ENCODE assay signal across 27 cellular contexts in genomic region chr7:40500209-40500608, GRCh38.
"Had no signal": no experiment of that assay in that cellular context is flagged by ENCODE, and none has a peak within 500 bp of the region (broad histone marks: within the 10 kb centered on the region; RNA-seq: fewer than 3 reads in every experiment).

No MANE protein-coding gene starts in this region.

- H3K27me3 Mint-ChIP-seq: activated CD4-positive, alpha-beta T cell treated with anti-CD3 and anti-CD28 coated beads for 36 hours; activated CD8-positive, alpha-beta memory T cell treated with anti-CD3 and anti-CD28 coated beads, Interleukin-2, amount 10 ng/mL, durations not matched to agents 7 days and 5 days; central memory CD8-positive, alpha-beta T cell; stimulated activated naive CD8-positive, alpha-beta T cell treated with anti-CD3 and anti-CD28 coated beads, Interleukin-15, Interleukin-2, amounts not matched to agents 100 ng/mL and 50 ng/mL, for 24 hours had no signal

- H3K4me3 ChIP-seq: esophagus muscularis mucosa, gastrocnemius medialis, skin epidermis, thyroid gland, upper lobe of left lung, vagina had no signal

- H3K27ac Mint-ChIP-seq: activated CD4-positive, alpha-beta T cell treated with anti-CD3 and anti-CD28 coated beads for 36 hours; activated CD8-positive, alpha-beta memory T cell treated with anti-CD3 and anti-CD28 coated beads, Interleukin-2, amount 10 ng/mL, durations not matched to agents 7 days and 5 days; activated CD8-positive, alpha-beta T cell treated with anti-CD3 and anti-CD28 coated beads, Interleukin-2, amount 10 ng/mL, durations not matched to agents 7 days and 5 days; activated naive CD4-positive, alpha-beta T cell treated with anti-CD3 and anti-CD28 coated beads, Interleukin-2, amount 50 U/mL, for 72 hours; activated T-helper 2 cell treated with anti-CD3 and anti-CD28 coated beads, Interferon-gamma antibody, Interleukin-2, Interleukin-4, amounts not matched to agents 10 μg/mL and 5 μg/mL and 100 μg/mL, durations not matched to agents 14 hours and 24 hours and 36 hours; stimulated activated naive CD8-positive, alpha-beta T cell treated with anti-CD3 and anti-CD28 coated beads, Interleukin-15, Interleukin-2, amounts not matched to agents 100 ng/mL and 50 ng/mL, for 24 hours had no signal

- FAIRE-seq: bronchial epithelial cell, colon had no signal

- H3K27me3 ChIP-seq: esophagus muscularis mucosa, gastrocnemius medialis, thyroid gland, upper lobe of left lung, vagina had no signal

- H3K9me3 ChIP-seq: esophagus muscularis mucosa, gastrocnemius medialis, thyroid gland, upper lobe of left lung, vagina had no signal

- H3K36me3 Mint-ChIP-seq: activated CD8-positive, alpha-beta memory T cell treated with anti-CD3 and anti-CD28 coated beads, Interleukin-2, amount 10 ng/mL, durations not matched to agents 7 days and 5 days; activated naive CD4-positive, alpha-beta T cell treated with anti-CD3 and anti-CD28 coated beads, Interleukin-2, amount 50 U/mL, for 72 hours; naive B cell had no signal

- H3K9me3 Mint-ChIP-seq: activated naive CD4-positive, alpha-beta T cell treated with anti-CD3 and anti-CD28 coated beads, Interleukin-2, amount 50 U/mL, for 72 hours; activated T-helper 2 cell treated with anti-CD3 and anti-CD28 coated beads, Interferon-gamma antibody, Interleukin-2, Interleukin-4, amounts not matched to agents 10 μg/mL and 5 μg/mL and 100 μg/mL, durations not matched to agents 14 hours and 24 hours and 36 hours; stimulated activated naive CD8-positive, alpha-beta T cell treated with anti-CD3 and anti-CD28 coated beads, Interleukin-15, Interleukin-2, amounts not matched to agents 100 ng/mL and 50 ng/mL, for 24 hours had no signal

- ATAC-seq: activated CD4-positive, alpha-beta T cell treated with anti-CD3 and anti-CD28 coated beads for 36 hours; activated CD8-positive, alpha-beta memory T cell treated with anti-CD3 and anti-CD28 coated beads, Interleukin-2, amount 10 ng/mL, durations not matched to agents 7 days and 5 days; activated CD8-positive, alpha-beta T cell treated with anti-CD3 and anti-CD28 coated beads, Interleukin-2, amount 10 ng/mL, durations not matched to agents 7 days and 5 days; activated naive CD4-positive, alpha-beta T cell treated with anti-CD3 and anti-CD28 coated beads, Interleukin-2, amount 50 U/mL, for 72 hours; gastrocnemius medialis; right cardiac atrium had no signal

- DNase-seq: activated CD4-positive, alpha-beta T cell treated with anti-CD3 and anti-CD28 coated beads for 36 hours; activated CD4-positive, CD25-positive, alpha-beta regulatory T cell; activated CD8-positive, alpha-beta memory T cell treated with anti-CD3 and anti-CD28 coated beads, Interleukin-2, amount 10 ng/mL, durations not matched to agents 7 days and 5 days; activated CD8-positive, alpha-beta T cell treated with anti-CD3 and anti-CD28 coated beads, Interleukin-2, amount 10 ng/mL, durations not matched to agents 7 days and 5 days; activated T-cell treated with anti-CD3 and anti-CD28 coated beads, Interleukin-2, amount 50 U/mL, for 48 hours; dermis blood vessel endothelial cell; effector CD4-positive, alpha-beta T cell; glutamatergic neuron; islet precursor cell; mammary epithelial cell; naive B cell; right cardiac atrium; stimulated activated CD4-positive, alpha-beta T cell treated with anti-CD3 and anti-CD28 coated beads, Interleukin-12 subunit alpha, Interleukin-12 subunit beta, amount 100 ng/mL, for 4 hours; stimulated activated CD4-positive, alpha-beta T cell treated with anti-CD3 and anti-CD28 coated beads, Interleukin-4, amount 100 ng/mL, for 1 hour; T-helper 1 cell; thyroid gland; upper lobe of left lung had no signal

- H3K36me3 ChIP-seq: esophagus muscularis mucosa, gastrocnemius medialis, thyroid gland, upper lobe of left lung, vagina had no signal

- H3K4me3 Mint-ChIP-seq: activated CD4-positive, alpha-beta T cell treated with anti-CD3 and anti-CD28 coated beads for 36 hours; activated CD8-positive, alpha-beta memory T cell treated with anti-CD3 and anti-CD28 coated beads, Interleukin-2, amount 10 ng/mL, durations not matched to agents 7 days and 5 days; activated CD8-positive, alpha-beta T cell treated with anti-CD3 and anti-CD28 coated beads, Interleukin-2, amount 10 ng/mL, durations not matched to agents 7 days and 5 days; central memory CD8-positive, alpha-beta T cell; naive B cell; stimulated activated naive CD8-positive, alpha-beta T cell treated with anti-CD3 and anti-CD28 coated beads, Interleukin-15, Interleukin-2, amounts not matched to agents 100 ng/mL and 50 ng/mL, for 24 hours had no signal

- H3K4me1 Mint-ChIP-seq: activated CD4-positive, alpha-beta T cell treated with anti-CD3 and anti-CD28 coated beads for 36 hours; activated CD8-positive, alpha-beta memory T cell treated with anti-CD3 and anti-CD28 coated beads, Interleukin-2, amount 10 ng/mL, durations not matched to agents 7 days and 5 days; central memory CD8-positive, alpha-beta T cell; naive B cell had no signal

- H3K27ac ChIP-seq: esophagus muscularis mucosa, gastrocnemius medialis, thyroid gland, upper lobe of left lung, vagina had no signal

- H3K4me1 ChIP-seq: esophagus muscularis mucosa, gastrocnemius medialis, thyroid gland, upper lobe of left lung, vagina had no signal
